In the genomic region with DNA sequence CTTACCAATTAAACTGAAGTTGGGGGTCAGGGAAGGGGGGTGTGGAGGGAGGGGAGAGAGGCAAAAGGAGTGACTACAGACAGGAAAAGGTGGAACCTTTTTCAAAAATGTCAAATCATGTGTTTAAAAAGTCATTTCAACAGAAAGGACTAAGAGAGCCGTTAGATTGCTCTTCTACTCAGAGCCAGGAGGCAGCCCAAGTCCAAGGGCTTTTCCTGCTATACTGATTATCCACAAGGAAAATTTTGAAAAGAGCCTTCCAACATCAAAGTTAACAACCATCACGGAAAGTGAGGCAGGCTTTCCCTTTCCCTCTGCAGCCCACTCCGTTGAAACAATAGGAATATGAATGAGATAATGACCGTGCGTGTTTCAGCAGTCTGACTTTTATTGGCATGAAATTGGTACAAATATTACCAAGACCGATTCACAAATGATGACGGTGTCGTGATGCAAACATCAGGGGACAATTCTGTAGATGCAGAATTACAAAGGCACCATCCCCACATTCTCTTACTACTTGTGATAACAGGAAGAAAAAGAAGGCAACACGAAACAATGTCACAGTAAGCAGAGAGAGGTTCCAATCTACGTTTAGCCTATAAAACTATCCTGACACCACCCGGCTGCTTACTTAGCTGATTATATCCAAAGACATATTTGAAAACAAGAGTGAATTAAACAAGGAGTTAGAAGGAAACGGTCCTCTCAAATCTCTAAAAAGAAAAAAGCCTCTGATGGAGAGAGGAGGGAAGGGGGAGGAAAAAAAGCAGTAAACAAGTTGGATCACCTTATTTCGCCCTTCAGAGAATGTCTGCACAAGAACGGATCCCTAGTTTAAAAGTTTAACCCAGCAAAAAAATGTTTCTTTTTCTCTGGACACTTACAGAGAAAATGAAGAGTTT, we compare ENCODE assay signal across 8 cellular contexts.
A peak's percentile ranks its signal among the peaks of the same experiment; 100 is the strongest.
DNase-seq lines count a peak whose midpoint lies in the region; ATAC-seq and TF ChIP-seq lines count a peak whose summit lies in the region.

No MANE protein-coding gene starts in this region.

- peak overlapping the region; percentile 97 for H3K27ac Mint-ChIP-seq in stimulated activated naive CD8-positive, alpha-beta T cell treated with anti-CD3 and anti-CD28 coated beads, Interleukin-15, Interleukin-2, amounts not matched to agents 100 ng/mL and 50 ng/mL, for 24 hours

- no peaks in the 10 kb centered on the region; the same call in 1 of the 2 replicates for H3F3A ChIP-seq in SU-DHL-6 (ENCODE audit: insufficient read depth)

- TF ChIP-seq CTCF in SU-DHL-6 (IDR thresholded peaks at IDR 0.05; ENCODE audit: insufficient read depth, low read length, poor library complexity, severe bottlenecking): no peak

- H3K4me2 ChIP-seq in SU-DHL-6 (ENCODE audit: low read depth, low read length, poor library complexity, severe bottlenecking): peak overlapping the region; percentile 92

- peak overlapping the region; percentile 68 for H3K27ac ChIP-seq in SU-DHL-6 (ENCODE audit: low read depth, low read length)
- peak overlapping the region; percentile 92 for H3K27ac ChIP-seq in effector memory CD4-positive, alpha-beta T cell (ENCODE audit: insufficient read depth, low read length, poor library complexity, severe bottlenecking)

- H3K4me1 Mint-ChIP-seq in stimulated activated naive CD8-positive, alpha-beta T cell treated with anti-CD3 and anti-CD28 coated beads, Interleukin-15, Interleukin-2, amounts not matched to agents 100 ng/mL and 50 ng/mL, for 24 hours (ENCODE audit: low read depth): peaks cover 85% of the 10 kb centered on the region

- H3K9me2 ChIP-seq in SU-DHL-6 (replicated peaks; ENCODE audit: insufficient read depth, low read length): no peaks in the 10 kb centered on the region

- peak overlapping the region; percentile 59 for H3K4me3 ChIP-seq in SU-DHL-6 (ENCODE audit: insufficient read depth, low read length, poor library complexity, severe bottlenecking)
- peak overlapping the region; percentile 69 for H3K4me3 ChIP-seq in effector memory CD4-positive, alpha-beta T cell (ENCODE audit: insufficient read depth, low read depth, low read length, poor library complexity, severe bottlenecking)
- peak overlapping the region; percentile 59 for H3K4me3 ChIP-seq in mononuclear cell (ENCODE audit: low read length)

- peaks cover 45% of the 10 kb centered on the region for H3K79me2 ChIP-seq in SU-DHL-6 (ENCODE audit: insufficient read depth, low read length)

- H3K36me3 Mint-ChIP-seq in stimulated activated naive CD8-positive, alpha-beta T cell treated with anti-CD3 and anti-CD28 coated beads, Interleukin-15, Interleukin-2, amounts not matched to agents 100 ng/mL and 50 ng/mL, for 24 hours (ENCODE audit: low read depth): peaks cover 41% of the 10 kb centered on the region

- H3K27me3 ChIP-seq in SU-DHL-6 (ENCODE audit: low read length): no peaks in the 10 kb centered on the region
- no peaks in the 10 kb centered on the region for H3K27me3 ChIP-seq in effector memory CD4-positive, alpha-beta T cell (replicated peaks; ENCODE audit: control insufficient read depth, insufficient read depth, low read length, poor library complexity, severe bottlenecking)
- no peaks in the 10 kb centered on the region for H3K27me3 ChIP-seq in mononuclear cell (ENCODE audit: insufficient read depth, low read length)

- no peaks in the 10 kb centered on the region for H3K9me3 ChIP-seq in SU-DHL-6 (ENCODE audit: insufficient read depth, low read length)
- H3K9me3 ChIP-seq in effector memory CD4-positive, alpha-beta T cell (ENCODE audit: control insufficient read depth, low read length): no peaks in the 10 kb centered on the region
- H3K9me3 ChIP-seq in mononuclear cell (ENCODE audit: low read depth, low read length): no peaks in the 10 kb centered on the region

- H3K36me3 ChIP-seq in SU-DHL-6 (ENCODE audit: low read length): no peaks in the 10 kb centered on the region
- no peaks in the 10 kb centered on the region for H3K36me3 ChIP-seq in effector memory CD4-positive, alpha-beta T cell (ENCODE audit: control insufficient read depth, insufficient read depth, low read length)

- H3K4me3 Mint-ChIP-seq in stimulated activated naive CD8-positive, alpha-beta T cell treated with anti-CD3 and anti-CD28 coated beads, Interleukin-15, Interleukin-2, amounts not matched to agents 100 ng/mL and 50 ng/mL, for 24 hours: peak overlapping the region; percentile 91

- H3K9me3 Mint-ChIP-seq in stimulated activated naive CD8-positive, alpha-beta T cell treated with anti-CD3 and anti-CD28 coated beads, Interleukin-15, Interleukin-2, amounts not matched to agents 100 ng/mL and 50 ng/mL, for 24 hours: no peaks in the 10 kb centered on the region

- H3K9ac ChIP-seq in SU-DHL-6 (ENCODE audit: low read length): peak overlapping the region; percentile 61

- ATAC-seq in stimulated activated naive CD8-positive, alpha-beta T cell treated with anti-CD3 and anti-CD28 coated beads, Interleukin-15, Interleukin-2, amounts not matched to agents 100 U/mL and 50 U/mL, for 24 hours: no peak
- no peak for ATAC-seq in esophagus mucosa

- no peak for DNase-seq in stimulated activated naive CD8-positive, alpha-beta T cell treated with anti-CD3 and anti-CD28 coated beads, Interleukin-15, Interleukin-2, amounts not matched to agents 100 U/mL and 50 U/mL, for 24 hours
- peak in 1 of 3 donors; percentile 7 for DNase-seq in effector memory CD4-positive, alpha-beta T cell
- DNase-seq in iPS-NIHi7 (ENCODE audit: extremely low spot score) (no peak), NCI-H2029 treated with DMSO at 0.1 percent for 48 hours (lab: John Stamatoyannopoulos, UW) (no peak)

- H3K27me3 Mint-ChIP-seq in stimulated activated naive CD8-positive, alpha-beta T cell treated with anti-CD3 and anti-CD28 coated beads, Interleukin-15, Interleukin-2, amounts not matched to agents 100 ng/mL and 50 ng/mL, for 24 hours: no peaks in the 10 kb centered on the region

- H4K20me1 ChIP-seq in SU-DHL-6 (ENCODE audit: low read depth, low read length): no peaks in the 10 kb centered on the region

- peak overlapping the region; percentile 90 for H2AFZ ChIP-seq in SU-DHL-6 (ENCODE audit: low read depth, low read length, severe bottlenecking)

- peaks cover 48% of the 10 kb centered on the region for H3K4me1 ChIP-seq in effector memory CD4-positive, alpha-beta T cell (ENCODE audit: control insufficient read depth, insufficient read depth, low read length, poor library complexity, severe bottlenecking)
- H3K4me1 ChIP-seq in mononuclear cell (ENCODE audit: insufficient read depth, low read length): peaks cover 62% of the 10 kb centered on the region
